17 cellular contexts compared by ENCODE assay signal in the genomic region with DNA sequence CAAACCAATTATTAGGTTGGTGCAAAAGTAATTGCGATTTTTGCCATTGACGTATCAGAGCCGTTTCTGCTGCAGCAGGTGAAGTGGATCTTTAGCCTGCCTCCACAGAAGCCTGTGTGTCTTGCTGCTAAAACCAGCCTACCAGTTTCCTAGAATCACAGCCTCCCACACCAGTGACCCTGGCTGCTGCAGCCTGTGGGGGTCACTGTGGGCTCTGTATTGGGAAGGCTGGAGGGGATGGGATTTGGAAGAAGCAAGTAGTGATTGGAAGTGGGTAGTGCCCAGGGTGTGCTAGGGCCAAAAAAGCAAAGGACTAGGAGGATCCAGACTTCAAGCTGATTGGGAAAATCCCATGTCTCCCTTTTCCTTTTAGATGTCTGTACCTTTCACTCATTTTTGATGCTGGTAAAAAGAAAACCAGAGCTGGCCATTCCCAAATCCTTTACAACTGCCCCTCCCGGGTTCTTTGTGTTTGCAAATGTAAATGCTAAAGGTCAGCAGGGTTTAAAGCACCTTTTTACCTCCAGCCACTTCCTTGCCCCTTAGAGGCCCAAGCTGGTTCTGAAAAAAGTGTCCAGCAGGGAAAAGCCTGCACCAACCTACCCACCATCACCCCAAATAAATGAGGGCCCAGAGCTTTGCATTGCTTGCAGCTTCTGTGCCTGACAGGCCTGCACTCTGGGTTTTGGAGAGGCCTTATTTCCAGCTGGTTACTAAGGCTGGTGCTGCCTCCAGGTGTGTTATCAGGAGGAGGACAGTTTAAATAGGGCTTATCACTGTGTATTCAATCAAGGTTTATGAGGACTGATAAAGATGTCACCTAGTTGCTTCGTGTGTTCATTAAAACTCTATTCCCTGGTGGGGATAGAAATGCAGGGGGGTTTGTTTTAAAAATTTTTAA.
DNase-seq lines count a peak whose midpoint lies in the region; ATAC-seq, FAIRE-seq and TF ChIP-seq lines count a peak whose summit lies in the region.
"Had no signal": no experiment of that assay in that cellular context is flagged by ENCODE, and none has a peak within 500 bp of the region (broad histone marks: within the 10 kb centered on the region; RNA-seq: fewer than 3 reads in every experiment).

No MANE protein-coding gene starts in this region.

- H4K91ac ChIP-seq in H9 (ENCODE audit: insufficient read length, low read depth, low read length), result no peak overlapping the region

- DNase-seq in Calu3, result peak; percentile 14
- no peak for DNase-seq in H9
- no peak for DNase-seq in GM12878 (ENCODE audit: low read depth, low spot score)
- no peak for DNase-seq in left lung
- DNase-seq in Ammon's horn (ENCODE audit: low spot score), result no peak
- DNase-seq in occipital lobe (lab: John Stamatoyannopoulos, UW), result no peak
- no peak for DNase-seq in stimulated activated naive CD8-positive, alpha-beta T cell treated with anti-CD3 and anti-CD28 coated beads, Interleukin-15, Interleukin-2, amounts not matched to agents 100 U/mL and 50 U/mL, for 24 hours
- DNase-seq: activated CD4-positive, alpha-beta T cell treated with anti-CD3 and anti-CD28 coated beads for 36 hours; activated naive CD4-positive, alpha-beta T cell treated with Interleukin-2 at 50 U/mL for 16 hours; body of pancreas; HCEC 1CT; naive thymus-derived CD8-positive, alpha-beta T cell; NCI-H2081; SHP77 had no signal

- no peak for FAIRE-seq in GM12878 (lab: Jason Lieb, UNC)
- FAIRE-seq: GM12891 had no signal

- H3K27ac ChIP-seq in H9 (ENCODE audit: insufficient read length, low read depth, low read length) (no peak overlapping the region), GM12878 (ENCODE audit: control insufficient read depth, insufficient read depth) (no peak overlapping the region), left lung (no peak overlapping the region)
- H3K27ac ChIP-seq: body of pancreas had no signal

- H3K4ac ChIP-seq in H9 (ENCODE audit: low read depth, low read length), result no peak overlapping the region

- TF ChIP-seq CTCF in Calu3 (IDR thresholded peaks at IDR 0.05; ENCODE audit: unreplicated experiment), result no peak
- peak; percentile 56 for TF ChIP-seq CTCF in H9 (conservative IDR thresholded peaks at IDR 0.05)
- TF ChIP-seq CTCF in GM12878 (IDR thresholded peaks at IDR 0.05 in 2 of 3, conservative IDR thresholded peaks at IDR 0.05 in 1 of 3; ENCODE audit: control insufficient read depth in 2 of 3, extremely low read depth in 1 of 3, insufficient read depth in 1 of 3, low read depth in 3 of 3, low read length in 3 of 3), result peak in 1 of 3 experiments; percentile 18; a peak in 2 of 6 replicates
- no peak for TF ChIP-seq CTCF in left lung (IDR thresholded peaks at IDR 0.05)

- H3K9ac ChIP-seq in H9 (ENCODE audit: extremely low read depth, insufficient read length, low read length), result no peak overlapping the region
- H3K9ac ChIP-seq in GM12878 (ENCODE audit: control insufficient read depth, insufficient read depth, low read length), result no peak overlapping the region

- no peak overlapping the region for H3K56ac ChIP-seq in H9 (ENCODE audit: insufficient read length, low read depth, low read length)

- H3K4me3 Mint-ChIP-seq in Calu3 (ENCODE audit: low read depth, unreplicated experiment), result no peak overlapping the region
- no peak overlapping the region for H3K4me3 Mint-ChIP-seq in H9
- H3K4me3 Mint-ChIP-seq: activated CD4-positive, alpha-beta T cell treated with anti-CD3 and anti-CD28 coated beads for 36 hours; naive thymus-derived CD8-positive, alpha-beta T cell had no signal

- H2AFZ ChIP-seq in H9 (ENCODE audit: low read length) (no peak overlapping the region), GM12878 (ENCODE audit: control insufficient read depth, low read depth, low read length) (no peak overlapping the region)

- H3K4me1 ChIP-seq in H9 (ENCODE audit: insufficient read depth, low read length), result peaks cover 2% of the 10 kb centered on the region; the same call in 1 of the 2 replicates
- H3K4me1 ChIP-seq in GM12878 (ENCODE audit: control insufficient read depth, insufficient read depth, low read length), result peaks cover 4% of the 10 kb centered on the region; the same call in 1 of the 2 replicates
- H3K4me1 ChIP-seq in left lung, result no peaks in the 10 kb centered on the region
- H3K4me1 ChIP-seq: body of pancreas had no signal

- H3K27me3 Mint-ChIP-seq in Calu3 (ENCODE audit: unreplicated experiment), result no peaks in the 10 kb centered on the region
- H3K27me3 Mint-ChIP-seq in H9 (ENCODE audit: low read depth), result peaks cover 81% of the 10 kb centered on the region

- H3T11ph ChIP-seq in H9 (ENCODE audit: low read length), result no peak overlapping the region

- H3K27ac Mint-ChIP-seq in Calu3 (ENCODE audit: unreplicated experiment) (no peak overlapping the region), H9 (no peak overlapping the region)
- H3K27ac Mint-ChIP-seq: activated CD4-positive, alpha-beta T cell treated with anti-CD3 and anti-CD28 coated beads for 36 hours; naive thymus-derived CD8-positive, alpha-beta T cell had no signal

- H2BK15ac ChIP-seq in H9 (ENCODE audit: low read depth, low read length), result no peak overlapping the region

- no CpG with 5 or more reads among the region's 5 CpGs for WGBS in H9 (ENCODE audit: extremely low coverage, insufficient read length, low lambda C conversion rate)
- 59% methylated on average over 5 of the region's 5 CpGs for WGBS in GM12878 (ENCODE audit: insufficient coverage, insufficient replicate concordance, low lambda C conversion rate, missing lambda C conversion rate)

- H3K14ac ChIP-seq in H9 (ENCODE audit: insufficient read depth, low read length), result no peak overlapping the region

- no peaks in the 10 kb centered on the region for H3K23me2 ChIP-seq in H9 (ENCODE audit: insufficient read length, low read depth, low read length, poor library complexity, severe bottlenecking)

- no peak overlapping the region for H2BK12ac ChIP-seq in H9 (ENCODE audit: insufficient read length, low read depth, low read length)

- peaks cover 10% of the 10 kb centered on the region for H3K27me3 ChIP-seq in H9 (ENCODE audit: insufficient read depth, low read length)
- H3K27me3 ChIP-seq in GM12878 (replicated peaks in 1 of 2; ENCODE audit: control insufficient read depth in 2 of 2, insufficient read depth in 2 of 2, low read length in 1 of 2), result no peaks in the 10 kb centered on the region
- no peaks in the 10 kb centered on the region for H3K27me3 ChIP-seq in left lung
- H3K27me3 ChIP-seq: body of pancreas had no signal

- H3K79me1 ChIP-seq in H9 (ENCODE audit: insufficient read depth, low read depth, low read length, poor library complexity, severe bottlenecking), result no peaks in the 10 kb centered on the region

- no TSS peak for BruUV-seq in Calu3 (replicated peaks; lab: Mats Ljungman, UMichigan)
- BruUV-seq in GM12878 (replicated peaks; lab: Mats Ljungman, UMichigan), result no TSS peak

- H3K4me2 ChIP-seq in H9 (ENCODE audit: insufficient read depth, insufficient read length, low read length) (no peak overlapping the region), GM12878 (ENCODE audit: control insufficient read depth, insufficient read depth) (no peak overlapping the region)

- H3K9me3 Mint-ChIP-seq in Calu3 (ENCODE audit: low read depth, unreplicated experiment) (no peaks in the 10 kb centered on the region), H9 (no peaks in the 10 kb centered on the region; a peak in 1 of 5 replicates)

- no peak for TF ChIP-seq POLR2A in GM12878 (IDR thresholded peaks at IDR 0.05; ENCODE audit: low read depth, low read length)

- no peak overlapping the region for H2AK5ac ChIP-seq in H9 (ENCODE audit: insufficient read length, low read length)

- no peak overlapping the region for H4K8ac ChIP-seq in H9 (replicated peaks; ENCODE audit: insufficient read length, low read depth, low read length)

- no peak overlapping the region for H2BK20ac ChIP-seq in H9 (ENCODE audit: low read depth, low read length, poor library complexity, severe bottlenecking)

- H2BK120ac ChIP-seq in H9 (ENCODE audit: low read depth, low read length, poor library complexity, severe bottlenecking), result no peak overlapping the region

- CTCF ChIA-PET in Calu3 (lab: Charles Lee), result interaction anchor here (0.6 kb wide), 1 partner anchor 1092 kb away, joined by 3 read pairs; no protein-coding TSS in a partner anchor
- CTCF ChIA-PET in GM12878 (lab: Yijun Ruan, JAX), result interaction anchor here (0.6 to 2.3 kb wide), 3 partner anchors 15 to 1838 kb away, joined by 3 to 7 read pairs (median 4); no protein-coding TSS in a partner anchor

- H3K18ac ChIP-seq in H9 (ENCODE audit: insufficient read length, low read depth, low read length), result no peak overlapping the region

- RAD21 ChIA-PET in GM12878 (lab: Charles Lee; ENCODE audit: unreplicated experiment), result no interaction called here

- 0 out of 2 replicates have a peak, but pooled peaks have one; percentile 23 for TF ChIP-seq RAD21 in GM12878 (IDR thresholded peaks at IDR 0.05; ENCODE audit: insufficient read depth, low read depth, low read length)

- no peak for TF ChIP-seq EP300 in GM12878 (IDR thresholded peaks at IDR 0.05; ENCODE audit: borderline replicate concordance in 1 of 2, control insufficient read depth in 1 of 2, low read depth in 2 of 2, low read length in 2 of 2)

- H3K4me1 Mint-ChIP-seq in Calu3 (ENCODE audit: low read depth, unreplicated experiment), result no peaks in the 10 kb centered on the region
- H3K4me1 Mint-ChIP-seq in H9, result peaks cover 5 to 9% of the 10 kb centered on the region in 2 experiments; a peak in 2 of 4 replicates
- H3K4me1 Mint-ChIP-seq: activated CD4-positive, alpha-beta T cell treated with anti-CD3 and anti-CD28 coated beads for 36 hours; naive thymus-derived CD8-positive, alpha-beta T cell had no signal

- H4K20me1 ChIP-seq in H9 (ENCODE audit: control insufficient read depth, insufficient read depth, insufficient read length) (no peaks in the 10 kb centered on the region), GM12878 (ENCODE audit: control insufficient read depth, insufficient read depth) (no peaks in the 10 kb centered on the region)

- no peak overlapping the region for H2BK5ac ChIP-seq in H9 (ENCODE audit: insufficient read length, low read length)

- intact Hi-C loops in Calu3 (cut with micrococcal nuclease; ENCODE audit: unreplicated experiment), result loop anchor here (5.0 to 10.0 kb wide), 5 partner anchors 45 to 882 kb away; partner anchors contain the start of gene GATA6
- intact Hi-C loops in GM12878 (cut with micrococcal nuclease; ENCODE audit: unreplicated experiment), result loop anchor here (10.0 kb wide), 1 partner anchor 792 kb away; no protein-coding TSS in a partner anchor
- intact Hi-C loops in left lung (cut with DNase I), result no loop called here

- in situ Hi-C loops in GM12878 (cut with MboI), result loop anchor here (25.0 kb wide), 1 partner anchor 800 kb away; no protein-coding TSS in a partner anchor

- no peak overlapping the region for H3K4me3 ChIP-seq in GM12878
- H3K4me3 ChIP-seq in left lung, result no peak overlapping the region
- H3K4me3 ChIP-seq: body of pancreas, lung had no signal

- POLR2A ChIA-PET in GM12878 (lab: Charles Lee), result no interaction called here

- SMC1A ChIA-PET in GM12878 (lab: Charles Lee; ENCODE audit: uncharacterized antibody, unreplicated experiment), result no interaction called here

- H3K23ac ChIP-seq in H9 (ENCODE audit: insufficient read length, low read depth, low read length), result no peak overlapping the region

- no peaks in the 10 kb centered on the region for H3K36me3 Mint-ChIP-seq in Calu3 (ENCODE audit: insufficient read depth, unreplicated experiment)
- H3K36me3 Mint-ChIP-seq in H9 (ENCODE audit: insufficient read depth in 1 of 3, low read depth in 3 of 3), result no peaks in the 10 kb centered on the region
- H3K36me3 Mint-ChIP-seq: naive thymus-derived CD8-positive, alpha-beta T cell had no signal

- H3K9me3 ChIP-seq in H9 (ENCODE audit: control insufficient read depth, low read depth, low read length), result no peaks in the 10 kb centered on the region
- no peaks in the 10 kb centered on the region for H3K9me3 ChIP-seq in GM12878 (replicated peaks; ENCODE audit: control insufficient read depth, insufficient read depth, low read length)
- no peaks in the 10 kb centered on the region for H3K9me3 ChIP-seq in left lung
- H3K9me3 ChIP-seq: body of pancreas had no signal

- no peaks in the 10 kb centered on the region for H3K79me2 ChIP-seq in H9 (ENCODE audit: insufficient read depth, low read length)
- no peaks in the 10 kb centered on the region for H3K79me2 ChIP-seq in GM12878 (ENCODE audit: control insufficient read depth, insufficient read depth, low read length)

- no peaks in the 10 kb centered on the region for H3K36me3 ChIP-seq in GM12878 (ENCODE audit: control insufficient read depth in 2 of 2, insufficient read depth in 2 of 2, low read length in 1 of 2)
- H3K36me3 ChIP-seq in left lung, result no peaks in the 10 kb centered on the region

- ATAC-seq in GM12878 (peak; percentile 55), left lung (peak; percentile 21), HG03457 (IDR thresholded peaks at IDR 0.05; ENCODE audit: unreplicated experiment) (no peak)
- no peak for ATAC-seq in stimulated activated naive CD8-positive, alpha-beta T cell treated with anti-CD3 and anti-CD28 coated beads, Interleukin-15, Interleukin-2, amounts not matched to agents 100 U/mL and 50 U/mL, for 24 hours
- ATAC-seq: activated CD4-positive, alpha-beta T cell treated with anti-CD3 and anti-CD28 coated beads for 36 hours; body of pancreas; naive thymus-derived CD8-positive, alpha-beta T cell had no signal

- no peak overlapping the region for H4K5ac ChIP-seq in H9 (ENCODE audit: insufficient read length, low read depth, low read length)

Comparison
In these comparisons a context has a peak if more than half of its experiments do, and no peak if none do; other contexts are left out.
1. ATAC-seq: peak in GM12878 (single experiment) and left lung (single experiment); none in HG03457 (single experiment) and stimulated activated naive CD8-positive, alpha-beta T cell treated with anti-CD3 and anti-CD28 coated beads, Interleukin-15, Interleukin-2, amounts not matched to agents 100 U/mL and 50 U/mL, for 24 hours (single experiment).
2. intact Hi-C loops: an anchor here in Calu3 (5.0 to 10.0 kb wide) and GM12878 (10.0 kb wide); none called in left lung.